8 cellular contexts compared by ENCODE assay signal in genomic region chr16:30396627-30397026, GRCh38. TPM values are rescaled to one million over a fixed set of nuclear protein-coding genes. Genes with fewer than 3 reads are reported as not detected.
DNase-seq lines count a peak whose midpoint lies in the region; ATAC-seq, FAIRE-seq and TF ChIP-seq lines count a peak whose summit lies in the region.
"Not testable (repeated sequence)": the region's sequence is repeated elsewhere in the genome, so short reads cannot be mapped to it uniquely, and the experiment has no call there.
"Had no signal": no experiment of that assay in that cellular context is flagged by ENCODE, and none has a peak within 500 bp of the region (broad histone marks: within the 10 kb centered on the region; RNA-seq: fewer than 3 reads in every experiment).

No MANE protein-coding gene starts in this region.

- H3K36me3 ChIP-seq in CD4-positive, CD25-positive, alpha-beta regulatory T cell (ENCODE audit: control insufficient read depth, insufficient read depth, low read length); smooth muscle cell (ENCODE audit: low read depth): not testable (repeated sequence)
- peaks cover 17% of the 10 kb centered on the region for H3K36me3 ChIP-seq in MG63
- H3K36me3 ChIP-seq in HepG2 (replicated peaks in 1 of 2; ENCODE audit: control insufficient read depth in 1 of 2, insufficient read depth in 2 of 2, low read length in 2 of 2), result peaks cover 3 to 17% of the 10 kb centered on the region in 2 experiments; a peak in 4 of 5 replicates

- peak overlapping the region in 1 of 3 donors; percentile 89 for H3K27ac Mint-ChIP-seq in CD4-positive, CD25-positive, alpha-beta regulatory T cell
- H3K27ac Mint-ChIP-seq in activated CD4-positive, alpha-beta memory T cell treated with anti-CD3 and anti-CD28 coated beads for 36 hours; chondrocyte (ENCODE audit: unreplicated experiment): not testable (repeated sequence)

- intact Hi-C loops in activated CD4-positive, alpha-beta memory T cell treated with anti-CD3 and anti-CD28 coated beads for 36 hours (cut with micrococcal nuclease); HepG2 (cut with micrococcal nuclease; ENCODE audit: unreplicated experiment): not testable (repeated sequence)

- DNase-seq in CD4-positive, CD25-positive, alpha-beta regulatory T cell; MG63; activated CD4-positive, alpha-beta memory T cell treated with anti-CD3 and anti-CD28 coated beads for 36 hours; chondrocyte (ENCODE audit: low spot score); HepG2 (ENCODE audit: low spot score); smooth muscle cell (lab: John Stamatoyannopoulos, UW; ENCODE audit: unreplicated experiment): not testable (repeated sequence)

- CTCF ChIA-PET in activated CD4-positive, alpha-beta memory T cell treated with anti-CD3 and anti-CD28 coated beads for 36 hours (lab: Charles Lee), result interaction anchor here (1.7 to 3.5 kb wide), 6 partner anchors 11 to 284 kb away, joined by 5 to 48 read pairs (median 8); partner anchors contain the start of genes SEPTIN1 and ZNF771
- CTCF ChIA-PET in HepG2 (lab: Yijun Ruan, JAX; ENCODE audit: low intra/inter-chr PET ratio, low total read pairs), result interaction anchor here (2.1 to 2.6 kb wide), 2 partner anchors 13 to 232 kb away, joined by 4 to 20 read pairs; no protein-coding TSS in a partner anchor

- H3K27me3 Mint-ChIP-seq in CD4-positive, CD25-positive, alpha-beta regulatory T cell; activated CD4-positive, alpha-beta memory T cell treated with anti-CD3 and anti-CD28 coated beads for 36 hours; chondrocyte (ENCODE audit: low read depth): not testable (repeated sequence)

- H3K27ac ChIP-seq in CD4-positive, CD25-positive, alpha-beta regulatory T cell (ENCODE audit: insufficient read depth, low read length, poor library complexity, severe bottlenecking); HepG2 (ENCODE audit: extremely low read length, insufficient read depth, low read length); smooth muscle cell (ENCODE audit: low read depth): not testable (repeated sequence)

- TF ChIP-seq EP300 in HepG2 (IDR thresholded peaks at IDR 0.05; ENCODE audit: low read depth in 2 of 2, low read length in 2 of 2); HepG2 (CRISPR knock-in tag; IDR thresholded peaks at IDR 0.05; ENCODE audit: borderline replicate concordance): not testable (repeated sequence)

- not testable (repeated sequence) for BruUV-seq in HepG2 (replicated peaks; lab: Mats Ljungman, UMichigan)

- not testable (repeated sequence) for TF ChIP-seq POLR2A in HepG2 (IDR thresholded peaks at IDR 0.05; ENCODE audit: insufficient read depth in 1 of 2, low read depth in 2 of 2, low read length in 2 of 2)

- peaks cover 33% of the 10 kb centered on the region for H3K4me1 ChIP-seq in CD4-positive, CD25-positive, alpha-beta regulatory T cell (ENCODE audit: control insufficient read depth, insufficient read depth, low read length, poor library complexity, severe bottlenecking)
- H3K4me1 ChIP-seq in HepG2 (ENCODE audit: insufficient read depth, low read length), result peaks cover 46% of the 10 kb centered on the region
- H3K4me1 ChIP-seq in smooth muscle cell (ENCODE audit: low read depth), result peaks cover 32% of the 10 kb centered on the region

- 84% methylated on average over 4 of the region's 4 CpGs for WGBS in HepG2 (ENCODE audit: low lambda C conversion rate)
- WGBS in smooth muscle cell (ENCODE audit: low lambda C conversion rate), result 88% methylated on average over 3 of the region's 4 CpGs

- TF ChIP-seq RAD21 in HepG2 (CRISPR knock-in tag; IDR thresholded peaks at IDR 0.05), result not testable (repeated sequence)

- not testable (repeated sequence) for H3K27me3 ChIP-seq in CD4-positive, CD25-positive, alpha-beta regulatory T cell (ENCODE audit: control insufficient read depth, insufficient read depth, low read length); MG63; HepG2 (ENCODE audit: control insufficient read depth in 1 of 2, insufficient read depth in 2 of 2, low read length in 2 of 2); smooth muscle cell (ENCODE audit: low read depth)

- not testable (repeated sequence) for H2AFZ ChIP-seq in HepG2 (ENCODE audit: low read length); smooth muscle cell (ENCODE audit: low read depth)

- peaks cover 12% of the 10 kb centered on the region for H3K36me3 Mint-ChIP-seq in CD4-positive, CD25-positive, alpha-beta regulatory T cell
- peaks cover 15% of the 10 kb centered on the region for H3K36me3 Mint-ChIP-seq in activated CD4-positive, alpha-beta memory T cell treated with anti-CD3 and anti-CD28 coated beads for 36 hours
- not testable (repeated sequence) for H3K36me3 Mint-ChIP-seq in chondrocyte (ENCODE audit: low read depth)

- peak overlapping the region; percentile 78 for H3K9ac ChIP-seq in HepG2 (ENCODE audit: insufficient read depth, low read depth, low read length)
- H3K9ac ChIP-seq in smooth muscle cell (ENCODE audit: low read depth), result not testable (repeated sequence)

- not testable (repeated sequence) for H4K20me1 ChIP-seq in HepG2 (ENCODE audit: insufficient read depth, low read length); smooth muscle cell (ENCODE audit: low read depth)

- in situ Hi-C loops in HepG2 (cut with HindIII; ENCODE audit: extremely low pct_ligation_motif_present, low pct_unique_long_range_greater_than_20kb), result not testable (repeated sequence)

- H3F3A ChIP-seq in smooth muscle cell (ENCODE audit: low read depth), result peaks cover 38% of the 10 kb centered on the region

- H3K4me3 ChIP-seq in CD4-positive, CD25-positive, alpha-beta regulatory T cell (ENCODE audit: low read depth, low read length), result peak overlapping the region; percentile 83
- H3K4me3 ChIP-seq in MG63, result peak overlapping the region; percentile 97; the same call in 1 of the 2 replicates
- H3K4me3 ChIP-seq in HepG2 (replicated peaks in 1 of 3; ENCODE audit: insufficient read depth in 1 of 3, low read depth in 2 of 3, low read length in 3 of 3), result peak overlapping the region; percentile 75 to 93 (median 75); a peak in 4 of 6 replicates
- peak overlapping the region; percentile 95 for H3K4me3 ChIP-seq in smooth muscle cell

- not testable (repeated sequence) for H3K9me3 Mint-ChIP-seq in CD4-positive, CD25-positive, alpha-beta regulatory T cell; activated CD4-positive, alpha-beta memory T cell treated with anti-CD3 and anti-CD28 coated beads for 36 hours; chondrocyte (ENCODE audit: low read depth)

- H3K4me3 Mint-ChIP-seq in CD4-positive, CD25-positive, alpha-beta regulatory T cell, result peak overlapping the region; percentile 82 to 92 (median 89)
- H3K4me3 Mint-ChIP-seq in activated CD4-positive, alpha-beta memory T cell treated with anti-CD3 and anti-CD28 coated beads for 36 hours, result peak overlapping the region; percentile 39
- peak overlapping the region; percentile 81 for H3K4me3 Mint-ChIP-seq in chondrocyte (ENCODE audit: unreplicated experiment)

- not testable (repeated sequence) for FAIRE-seq in HepG2 (lab: Jason Lieb, UNC)

- POLR2A ChIA-PET in activated CD4-positive, alpha-beta memory T cell treated with anti-CD3 and anti-CD28 coated beads for 36 hours (lab: Charles Lee), result interaction anchor here (0.8 to 2.5 kb wide), 6 partner anchors 11 to 161 kb away, joined by 3 to 20 read pairs (median 4); partner anchors contain the start of genes SEPTIN1 and ZNF771
- POLR2A ChIA-PET in HepG2 (lab: Yijun Ruan, JAX), result interaction anchor here (0.7 to 3.3 kb wide), 3 partner anchors 11 to 95 kb away, joined by 3 to 70 read pairs (median 11); partner anchors contain the start of genes DCTPP1 and ZNF771

- not testable (repeated sequence) for TF ChIP-seq CTCF in chondrocyte (IDR thresholded peaks at IDR 0.05); HepG2 (CRISPR knock-in tag; IDR thresholded peaks at IDR 0.05); smooth muscle cell (IDR thresholded peaks at IDR 0.05; ENCODE audit: borderline replicate concordance, insufficient read depth, poor library complexity, severe bottlenecking)

- H3K4me2 ChIP-seq in HepG2 (ENCODE audit: low read depth, low read length) (peak overlapping the region; percentile 99), smooth muscle cell (peak overlapping the region; percentile 96)

- peaks cover 5 to 56% (median 25%) of the 10 kb centered on the region in 4 donors for H3K4me1 Mint-ChIP-seq in CD4-positive, CD25-positive, alpha-beta regulatory T cell
- peaks cover 37% of the 10 kb centered on the region for H3K4me1 Mint-ChIP-seq in activated CD4-positive, alpha-beta memory T cell treated with anti-CD3 and anti-CD28 coated beads for 36 hours (ENCODE audit: low read depth)
- peaks cover 42% of the 10 kb centered on the region for H3K4me1 Mint-ChIP-seq in chondrocyte (ENCODE audit: low read depth)

- H3K79me2 ChIP-seq in HepG2 (ENCODE audit: insufficient read depth, low read length) (peaks cover 17% of the 10 kb centered on the region), smooth muscle cell (ENCODE audit: low read depth) (peaks cover 28% of the 10 kb centered on the region)

- not testable (repeated sequence) for ATAC-seq in CD4-positive, CD25-positive, alpha-beta regulatory T cell (ENCODE audit: low read depth in 2 of 2); HepG2

- not testable (repeated sequence) for H3K9me3 ChIP-seq in CD4-positive, CD25-positive, alpha-beta regulatory T cell (ENCODE audit: control insufficient read depth in 2 of 2, low read length in 2 of 2); MG63; HepG2 (ENCODE audit: low read length); smooth muscle cell (replicated peaks; ENCODE audit: low read depth)

RNA-seq across cellular contexts. Expression of gene ZNF48, which starts 1.4 kb away (rescaled TPM):
- 6.0 TPM for total RNA-seq in CD4-positive, CD25-positive, alpha-beta regulatory T cell
- 1 to 10 TPM; 4.5 to 8.0 (median 6.7) TPM for polyA plus RNA-seq in CD4-positive, CD25-positive, alpha-beta regulatory T cell
- total RNA-seq in MG63 (2014; rRNA removed; shearing (Covaris generic); ENCODE audit: low replicate concordance), result 17.2 and 19.8 TPM in 2 replicates
- 10 to 100 TPM; 13.1 to 13.6 TPM for total RNA-seq in activated CD4-positive, alpha-beta memory T cell treated with anti-CD3 and anti-CD28 coated beads for 36 hours
- total RNA-seq in chondrocyte (10.6 to 11.8 TPM (median 10.8 TPM) in 3 replicates), HepG2 (2016; rRNA removed; fragmentation: Illumina TruSeq; extraction: Trizol) (10.9 and 12.3 TPM in 2 replicates), smooth muscle cell (7.7 and 9.3 TPM in 2 replicates)
- total RNA-seq in HepG2 (2016; cell fraction: cytosol; rRNA removed; fragmentation: Illumina TruSeq; extraction: Trizol; ENCODE audit: low read depth), result 2.3 and 2.9 TPM in 2 replicates
- 10.9 and 12.6 TPM in 2 replicates for total RNA-seq in HepG2 (2016; cell fraction: insoluble cytoplasmic fraction; rRNA removed; fragmentation: Illumina TruSeq; extraction: Trizol)
- 8.8 and 8.9 TPM in 2 replicates for total RNA-seq in HepG2 (2016; cell fraction: membrane; rRNA removed; fragmentation: Illumina TruSeq; extraction: Trizol)
- total RNA-seq in HepG2 (2016; cell fraction: nucleus; rRNA removed; fragmentation: Illumina TruSeq; extraction: Trizol), result 5.4 and 7.9 TPM in 2 replicates
- polyA plus RNA-seq in HepG2 (2011; rRNA removed) (9.9 and 11.7 TPM in 2 replicates), smooth muscle cell (8.0 and 10.3 TPM in 2 replicates)
- polyA plus RNA-seq in HepG2 (2011; cell fraction: cytosol; rRNA removed), result 7.8 and 10.1 TPM in 2 replicates
- polyA plus RNA-seq in HepG2 (2011; cell fraction: nucleus; rRNA removed), result 9.4 and 11.4 TPM in 2 replicates
- 7.7 and 10.5 TPM in 2 replicates for polyA plus RNA-seq in HepG2 (2012)
- 2.1 and 2.6 TPM in 2 replicates for polyA plus RNA-seq in HepG2 (2016; cell fraction: cytosol; fragmentation: Illumina TruSeq; extraction: Trizol; ENCODE audit: low read depth)
- polyA plus RNA-seq in HepG2 (2016; cell fraction: insoluble cytoplasmic fraction; fragmentation: Illumina TruSeq; extraction: Trizol; ENCODE audit: low read depth), result 11.0 and 11.9 TPM in 2 replicates
- 5.4 and 6.0 TPM in 2 replicates for polyA plus RNA-seq in HepG2 (2016; cell fraction: membrane; fragmentation: Illumina TruSeq; extraction: Trizol; ENCODE audit: low read depth)
- polyA plus RNA-seq in HepG2 (2016; cell fraction: nucleus; fragmentation: Illumina TruSeq; extraction: Trizol; ENCODE audit: insufficient read depth, low read depth), result 11.3 and 12.2 TPM in 2 replicates
- polyA minus RNA-seq in HepG2 (2011; rRNA and poly(A)+ RNA removed; ENCODE audit: low replicate concordance), result 7.6 and 12.0 TPM in 2 replicates
- polyA minus RNA-seq in HepG2 (2011; cell fraction: cytosol; rRNA and poly(A)+ RNA removed), result 4.8 and 5.3 TPM in 2 replicates
- polyA minus RNA-seq in HepG2 (2011; cell fraction: nucleus; rRNA and poly(A)+ RNA removed), result 4.1 and 5.0 TPM in 2 replicates

RNA-seq across cellular contexts. Expression of gene ZNF771, which starts 10.8 kb away (rescaled TPM):
- 2.3 TPM for total RNA-seq in CD4-positive, CD25-positive, alpha-beta regulatory T cell
- 1 to 10 TPM; 1.7 to 3.8 (median 3.3) TPM for polyA plus RNA-seq in CD4-positive, CD25-positive, alpha-beta regulatory T cell
- total RNA-seq in MG63 (2014; rRNA removed; shearing (Covaris generic); ENCODE audit: low replicate concordance), result 13.1 and 28.5 TPM in 2 replicates
- total RNA-seq in activated CD4-positive, alpha-beta memory T cell treated with anti-CD3 and anti-CD28 coated beads for 36 hours, result 1 to 10 TPM; 5.4 to 5.7 TPM
- total RNA-seq in chondrocyte (10.2 to 16.3 TPM (median 10.8 TPM) in 3 replicates), HepG2 (2016; rRNA removed; fragmentation: Illumina TruSeq; extraction: Trizol) (10.9 and 11.8 TPM in 2 replicates), smooth muscle cell (6.6 and 7.2 TPM in 2 replicates)
- 8.8 and 9.7 TPM in 2 replicates for total RNA-seq in HepG2 (2016; cell fraction: cytosol; rRNA removed; fragmentation: Illumina TruSeq; extraction: Trizol; ENCODE audit: low read depth)
- 9.0 and 10.5 TPM in 2 replicates for total RNA-seq in HepG2 (2016; cell fraction: insoluble cytoplasmic fraction; rRNA removed; fragmentation: Illumina TruSeq; extraction: Trizol)
- total RNA-seq in HepG2 (2016; cell fraction: membrane; rRNA removed; fragmentation: Illumina TruSeq; extraction: Trizol), result 14.5 and 14.9 TPM in 2 replicates
- total RNA-seq in HepG2 (2016; cell fraction: nucleus; rRNA removed; fragmentation: Illumina TruSeq; extraction: Trizol), result 5.7 and 6.4 TPM in 2 replicates
- polyA plus RNA-seq in HepG2 (2011; rRNA removed) (5.0 and 5.4 TPM in 2 replicates), smooth muscle cell (14.5 and 20.9 TPM in 2 replicates)
- polyA plus RNA-seq in HepG2 (2011; cell fraction: cytosol; rRNA removed), result 6.7 and 15.5 TPM in 2 replicates
- 11.2 and 15.1 TPM in 2 replicates for polyA plus RNA-seq in HepG2 (2011; cell fraction: nucleus; rRNA removed)
- polyA plus RNA-seq in HepG2 (2012), result 2.3 and 2.7 TPM in 2 replicates
- polyA plus RNA-seq in HepG2 (2016; cell fraction: cytosol; fragmentation: Illumina TruSeq; extraction: Trizol; ENCODE audit: low read depth), result 8.8 and 9.4 TPM in 2 replicates
- 8.3 and 10.8 TPM in 2 replicates for polyA plus RNA-seq in HepG2 (2016; cell fraction: insoluble cytoplasmic fraction; fragmentation: Illumina TruSeq; extraction: Trizol; ENCODE audit: low read depth)
- polyA plus RNA-seq in HepG2 (2016; cell fraction: membrane; fragmentation: Illumina TruSeq; extraction: Trizol; ENCODE audit: low read depth), result 10.9 and 11.1 TPM in 2 replicates
- polyA plus RNA-seq in HepG2 (2016; cell fraction: nucleus; fragmentation: Illumina TruSeq; extraction: Trizol; ENCODE audit: insufficient read depth, low read depth), result 9.1 and 10.0 TPM in 2 replicates
- polyA minus RNA-seq in HepG2 (2011; rRNA and poly(A)+ RNA removed; ENCODE audit: low replicate concordance), result 4.1 and 9.1 TPM in 2 replicates
- polyA minus RNA-seq in HepG2 (2011; cell fraction: cytosol; rRNA and poly(A)+ RNA removed), result 4.6 and 5.6 TPM in 2 replicates
- 5.3 and 5.4 TPM in 2 replicates for polyA minus RNA-seq in HepG2 (2011; cell fraction: nucleus; rRNA and poly(A)+ RNA removed)

RNA-seq across cellular contexts. Expression of gene SEPTIN1, which starts 14.3 kb away (rescaled TPM):
- 198 TPM for total RNA-seq in CD4-positive, CD25-positive, alpha-beta regulatory T cell
- polyA plus RNA-seq in CD4-positive, CD25-positive, alpha-beta regulatory T cell, result 100 to 1,000 TPM; 157 to 205 (median 170) TPM
- total RNA-seq in MG63 (2014; rRNA removed; shearing (Covaris generic); ENCODE audit: low replicate concordance), result not detected in 2 replicates
- total RNA-seq in activated CD4-positive, alpha-beta memory T cell treated with anti-CD3 and anti-CD28 coated beads for 36 hours, result 100 to 1,000 TPM; 199 to 202 TPM
- total RNA-seq in chondrocyte, result 0.85 to 1.7 TPM (median 1.3 TPM) in 3 replicates
- total RNA-seq in HepG2 (2016; rRNA removed; fragmentation: Illumina TruSeq; extraction: Trizol), result 0.18 and 0.27 TPM in 2 replicates
- 0.18 and 0.51 TPM in 2 replicates for total RNA-seq in HepG2 (2016; cell fraction: cytosol; rRNA removed; fragmentation: Illumina TruSeq; extraction: Trizol; ENCODE audit: low read depth)
- 0.17 and 0.18 TPM in 2 replicates for total RNA-seq in HepG2 (2016; cell fraction: insoluble cytoplasmic fraction; rRNA removed; fragmentation: Illumina TruSeq; extraction: Trizol)
- 0.28 and 0.68 TPM in 2 replicates for total RNA-seq in HepG2 (2016; cell fraction: membrane; rRNA removed; fragmentation: Illumina TruSeq; extraction: Trizol)
- total RNA-seq in HepG2 (2016; cell fraction: nucleus; rRNA removed; fragmentation: Illumina TruSeq; extraction: Trizol), result not detected in 2 replicates
- 0.67 and 0.94 TPM in 2 replicates for polyA plus RNA-seq in HepG2 (2011; rRNA removed)
- polyA plus RNA-seq in HepG2 (2011; cell fraction: cytosol; rRNA removed), result 0.56 and 0.76 TPM in 2 replicates
- polyA plus RNA-seq in HepG2 (2011; cell fraction: nucleus; rRNA removed), result 1.0 and 1.3 TPM in 2 replicates
- 1.1 and 1.7 TPM in 2 replicates for polyA plus RNA-seq in HepG2 (2012)
- polyA plus RNA-seq in HepG2 (2016; cell fraction: cytosol; fragmentation: Illumina TruSeq; extraction: Trizol; ENCODE audit: low read depth), result 4.2 and 4.6 TPM in 2 replicates
- 0.76 and 0.85 TPM in 2 replicates for polyA plus RNA-seq in HepG2 (2016; cell fraction: insoluble cytoplasmic fraction; fragmentation: Illumina TruSeq; extraction: Trizol; ENCODE audit: low read depth)
- polyA plus RNA-seq in HepG2 (2016; cell fraction: membrane; fragmentation: Illumina TruSeq; extraction: Trizol; ENCODE audit: low read depth), result 3.3 and 3.8 TPM in 2 replicates
- 0.65 and 1.1 TPM in 2 replicates for polyA plus RNA-seq in HepG2 (2016; cell fraction: nucleus; fragmentation: Illumina TruSeq; extraction: Trizol; ENCODE audit: insufficient read depth, low read depth)
- polyA minus RNA-seq in HepG2 (2011; rRNA and poly(A)+ RNA removed; ENCODE audit: low replicate concordance), result 0.24 TPM in 1 of 2 replicates, not detected in the other
- polyA minus RNA-seq in HepG2 (2011; cell fraction: cytosol; rRNA and poly(A)+ RNA removed), result not detected in 2 replicates
- polyA minus RNA-seq in HepG2 (2011; cell fraction: nucleus; rRNA and poly(A)+ RNA removed), result 0.13 TPM in 1 of 2 replicates, not detected in the other
- total RNA-seq in smooth muscle cell, result 0.27 TPM in 1 of 2 replicates, not detected in the other
- polyA plus RNA-seq in smooth muscle cell, result 2.8 and 3.7 TPM in 2 replicates

RNA-seq across cellular contexts. Expression of gene MYL11, which starts 22.0 kb away (rescaled TPM):
- 4.1 TPM for total RNA-seq in CD4-positive, CD25-positive, alpha-beta regulatory T cell
- 1 to 10 TPM in 1 of 4 donors, not detected in 3; 1.7 TPM for polyA plus RNA-seq in CD4-positive, CD25-positive, alpha-beta regulatory T cell
- not detected in 2 replicates for total RNA-seq in MG63 (2014; rRNA removed; shearing (Covaris generic); ENCODE audit: low replicate concordance)
- 1 to 10 TPM in 1 of 2 experiments, under 1 TPM in 1; 0.83 to 1.6 TPM for total RNA-seq in activated CD4-positive, alpha-beta memory T cell treated with anti-CD3 and anti-CD28 coated beads for 36 hours
- total RNA-seq in chondrocyte (0.82 to 2.2 TPM (median 1.4 TPM) in 3 replicates), HepG2 (2016; rRNA removed; fragmentation: Illumina TruSeq; extraction: Trizol) (not detected in 2 replicates), smooth muscle cell (not detected in 2 replicates)
- total RNA-seq in HepG2 (2016; cell fraction: cytosol; rRNA removed; fragmentation: Illumina TruSeq; extraction: Trizol; ENCODE audit: low read depth), result not detected in 2 replicates
- total RNA-seq in HepG2 (2016; cell fraction: insoluble cytoplasmic fraction; rRNA removed; fragmentation: Illumina TruSeq; extraction: Trizol), result not detected in 2 replicates
- total RNA-seq in HepG2 (2016; cell fraction: membrane; rRNA removed; fragmentation: Illumina TruSeq; extraction: Trizol), result 0.62 TPM in 1 of 2 replicates, not detected in the other
- not detected in 2 replicates for total RNA-seq in HepG2 (2016; cell fraction: nucleus; rRNA removed; fragmentation: Illumina TruSeq; extraction: Trizol)
- polyA plus RNA-seq in HepG2 (2011; rRNA removed) (not detected in 2 replicates), smooth muscle cell (3.6 and 8.2 TPM in 2 replicates)
- polyA plus RNA-seq in HepG2 (2011; cell fraction: cytosol; rRNA removed), result not detected in 2 replicates
- polyA plus RNA-seq in HepG2 (2011; cell fraction: nucleus; rRNA removed), result not detected in 2 replicates
- polyA plus RNA-seq in HepG2 (2012), result not detected in 2 replicates
- 0.72 and 1.3 TPM in 2 replicates for polyA plus RNA-seq in HepG2 (2016; cell fraction: cytosol; fragmentation: Illumina TruSeq; extraction: Trizol; ENCODE audit: low read depth)
- not detected in 2 replicates for polyA plus RNA-seq in HepG2 (2016; cell fraction: insoluble cytoplasmic fraction; fragmentation: Illumina TruSeq; extraction: Trizol; ENCODE audit: low read depth)
- polyA plus RNA-seq in HepG2 (2016; cell fraction: membrane; fragmentation: Illumina TruSeq; extraction: Trizol; ENCODE audit: low read depth), result 0.87 TPM in 1 of 2 replicates, not detected in the other
- not detected in 2 replicates for polyA plus RNA-seq in HepG2 (2016; cell fraction: nucleus; fragmentation: Illumina TruSeq; extraction: Trizol; ENCODE audit: insufficient read depth, low read depth)
- polyA minus RNA-seq in HepG2 (2011; rRNA and poly(A)+ RNA removed; ENCODE audit: low replicate concordance), result not detected in 2 replicates
- not detected in 2 replicates for polyA minus RNA-seq in HepG2 (2011; cell fraction: cytosol; rRNA and poly(A)+ RNA removed)
- not detected in 2 replicates for polyA minus RNA-seq in HepG2 (2011; cell fraction: nucleus; rRNA and poly(A)+ RNA removed)
- total RNA-seq: pulmonary artery endothelial cell, Right ventricle myocardium superior had no signal

RNA-seq across cellular contexts. Expression of gene TBC1D10B, which starts 26.3 kb away (rescaled TPM):
- 32.2 TPM for total RNA-seq in CD4-positive, CD25-positive, alpha-beta regulatory T cell
- polyA plus RNA-seq in CD4-positive, CD25-positive, alpha-beta regulatory T cell, result 10 to 100 TPM in 1 of 4 donors, 1 to 10 TPM in 3; 7.1 to 11.7 (median 8.2) TPM
- 40.3 and 60.6 TPM in 2 replicates for total RNA-seq in MG63 (2014; rRNA removed; shearing (Covaris generic); ENCODE audit: low replicate concordance)
- 10 to 100 TPM; 54.7 to 54.8 TPM for total RNA-seq in activated CD4-positive, alpha-beta memory T cell treated with anti-CD3 and anti-CD28 coated beads for 36 hours
- 43.3 to 48.6 TPM (median 44.2 TPM) in 3 replicates for total RNA-seq in chondrocyte
- 20.8 and 24.8 TPM in 2 replicates for total RNA-seq in HepG2 (2016; rRNA removed; fragmentation: Illumina TruSeq; extraction: Trizol)
- total RNA-seq in HepG2 (2016; cell fraction: cytosol; rRNA removed; fragmentation: Illumina TruSeq; extraction: Trizol; ENCODE audit: low read depth), result 8.6 and 8.9 TPM in 2 replicates
- 16.6 and 24.3 TPM in 2 replicates for total RNA-seq in HepG2 (2016; cell fraction: insoluble cytoplasmic fraction; rRNA removed; fragmentation: Illumina TruSeq; extraction: Trizol)
- 26.7 and 28.1 TPM in 2 replicates for total RNA-seq in HepG2 (2016; cell fraction: membrane; rRNA removed; fragmentation: Illumina TruSeq; extraction: Trizol)
- 15.5 and 19.2 TPM in 2 replicates for total RNA-seq in HepG2 (2016; cell fraction: nucleus; rRNA removed; fragmentation: Illumina TruSeq; extraction: Trizol)
- polyA plus RNA-seq in HepG2 (2011; rRNA removed), result 15.7 and 16.4 TPM in 2 replicates
- 18.9 and 22.7 TPM in 2 replicates for polyA plus RNA-seq in HepG2 (2011; cell fraction: cytosol; rRNA removed)
- polyA plus RNA-seq in HepG2 (2011; cell fraction: nucleus; rRNA removed), result 33.2 and 34.9 TPM in 2 replicates
- 25.6 and 28.2 TPM in 2 replicates for polyA plus RNA-seq in HepG2 (2012)
- polyA plus RNA-seq in HepG2 (2016; cell fraction: cytosol; fragmentation: Illumina TruSeq; extraction: Trizol; ENCODE audit: low read depth), result 8.5 and 9.1 TPM in 2 replicates
- polyA plus RNA-seq in HepG2 (2016; cell fraction: insoluble cytoplasmic fraction; fragmentation: Illumina TruSeq; extraction: Trizol; ENCODE audit: low read depth), result 22.6 and 31.2 TPM in 2 replicates
- polyA plus RNA-seq in HepG2 (2016; cell fraction: membrane; fragmentation: Illumina TruSeq; extraction: Trizol; ENCODE audit: low read depth), result 21.4 and 25.0 TPM in 2 replicates
- polyA plus RNA-seq in HepG2 (2016; cell fraction: nucleus; fragmentation: Illumina TruSeq; extraction: Trizol; ENCODE audit: insufficient read depth, low read depth), result 36.3 and 37.8 TPM in 2 replicates
- polyA minus RNA-seq in HepG2 (2011; rRNA and poly(A)+ RNA removed; ENCODE audit: low replicate concordance), result 31.9 and 51.8 TPM in 2 replicates
- 20.0 and 23.4 TPM in 2 replicates for polyA minus RNA-seq in HepG2 (2011; cell fraction: cytosol; rRNA and poly(A)+ RNA removed)
- 15.0 and 15.1 TPM in 2 replicates for polyA minus RNA-seq in HepG2 (2011; cell fraction: nucleus; rRNA and poly(A)+ RNA removed)
- total RNA-seq in smooth muscle cell, result 12.7 and 17.7 TPM in 2 replicates
- polyA plus RNA-seq in smooth muscle cell, result 37.1 and 37.4 TPM in 2 replicates

Comparison
In these comparisons a context has a peak if more than half of its experiments do, and no peak if none do; other contexts are left out.
1. H3K4me3 Mint-ChIP-seq: peak in every context shown above with its lines; median percentile 89 in CD4-positive, CD25-positive, alpha-beta regulatory T cell; 81 in chondrocyte; 39 in activated CD4-positive, alpha-beta memory T cell treated with anti-CD3 and anti-CD28 coated beads for 36 hours.
2. RNA of gene SEPTIN1, which starts 14.3 kb away (total RNA-seq): 199 to 202 TPM in activated CD4-positive, alpha-beta memory T cell treated with anti-CD3 and anti-CD28 coated beads for 36 hours and 198 TPM in CD4-positive, CD25-positive, alpha-beta regulatory T cell (single experiment); 0.85 to 1.7 TPM in chondrocyte, 0.27 TPM in smooth muscle cell, 0.17 to 0.68 TPM in HepG2 and not detected in MG63; every median in the first group is over 10 times any median in the second.
3. Peak in every context shown above with its lines, with median percentiles within 50 percentile points of each other: H3K4me3 ChIP-seq.